ENCODE assay signal across 1 cellular context in the genomic region with DNA sequence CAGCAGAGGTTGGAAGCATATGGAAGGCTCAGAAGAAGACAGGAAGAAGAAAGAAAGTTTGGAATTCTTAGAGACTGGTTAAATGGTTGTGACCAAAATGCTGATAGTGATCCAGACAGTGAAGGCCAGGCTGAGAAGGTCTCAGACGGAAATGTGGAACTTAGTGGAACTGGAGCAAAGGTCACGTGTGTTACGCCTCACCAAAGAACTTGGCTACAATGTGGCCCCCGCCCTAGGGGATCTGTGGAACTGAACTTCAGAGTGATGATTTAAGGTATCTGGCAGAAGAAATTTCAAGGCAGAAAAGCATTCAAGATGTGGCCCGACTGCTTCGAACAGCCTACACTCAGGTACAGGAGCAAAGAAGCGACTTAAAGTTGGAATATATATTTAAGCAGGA.
TF ChIP-seq lines count a peak whose summit lies in the region.

No MANE protein-coding gene starts in this region.

TF ChIP-seq in HepG2, 621 proteins besides CTCF, POLR2A, EP300 and RAD21:
- TF ChIP-seq CSRNP2 (CRISPR knock-in tag; conservative IDR thresholded peaks at IDR 0.05; ENCODE audit: low read depth) (no peak), ZNF615 (CRISPR knock-in tag; IDR thresholded peaks at IDR 0.05; ENCODE audit: borderline replicate concordance) (no peak), ZNF333 (CRISPR knock-in tag; IDR thresholded peaks at IDR 0.05; ENCODE audit: borderline replicate concordance) (no peak), PRMT3 (CRISPR knock-in tag; IDR thresholded peaks at IDR 0.05; ENCODE audit: borderline replicate concordance, low read depth) (no peak), POGZ (CRISPR knock-in tag; IDR thresholded peaks at IDR 0.05) (no peak), ZBTB7B (CRISPR knock-in tag; IDR thresholded peaks at IDR 0.05) (no peak), RFXANK (CRISPR knock-in tag; IDR thresholded peaks at IDR 0.05) (no peak), ZBTB4 (CRISPR knock-in tag; IDR thresholded peaks at IDR 0.05; ENCODE audit: borderline replicate concordance) (no peak), DNMT3B (CRISPR knock-in tag; conservative IDR thresholded peaks at IDR 0.05) (no peak)
